Comparison of ENCODE assay signal across 25 cellular contexts in the genomic region with DNA sequence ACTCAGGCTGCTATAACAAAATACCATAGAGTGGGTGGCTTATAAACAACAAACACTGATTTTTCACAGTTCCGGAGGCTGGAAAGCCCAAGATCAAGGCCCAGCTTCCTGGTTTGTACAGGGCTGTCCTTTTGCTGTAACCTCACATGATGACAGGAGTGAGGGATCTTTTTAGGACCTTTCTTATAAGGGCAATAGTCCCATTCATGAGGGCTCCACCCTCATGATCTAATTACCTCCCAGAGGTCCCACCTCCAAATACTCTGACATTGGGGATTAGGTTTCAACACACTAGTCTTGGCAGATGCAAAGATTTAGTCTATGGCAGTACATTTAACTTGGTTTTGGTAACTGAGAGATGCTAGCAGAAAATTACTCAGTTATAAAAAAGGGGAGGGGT.
"Had no signal": no experiment of that assay in that cellular context is flagged by ENCODE, and none has a peak within 500 bp of the region (broad histone marks: within the 10 kb centered on the region; RNA-seq: fewer than 3 reads in every experiment).

No MANE protein-coding gene starts in this region.

- ATAC-seq: activated CD8-positive, alpha-beta T cell treated with anti-CD3 and anti-CD28 coated beads, Interleukin-2, amount 10 ng/mL, durations not matched to agents 7 days and 5 days; activated T-cell treated with anti-CD3 and anti-CD28 coated beads, Interleukin-2, amount 50 U/mL, for 72 hours; left colon; natural killer cell; right lobe of liver; stimulated activated effector memory CD8-positive, alpha-beta T cell treated with anti-CD3 and anti-CD28 coated beads, Interleukin-12 subunit alpha, Interleukin-12 subunit beta, amount 100 ng/mL, for 72 hours had no signal

- H3K27ac Mint-ChIP-seq: activated CD8-positive, alpha-beta T cell treated with anti-CD3 and anti-CD28 coated beads, Interleukin-2, amount 10 ng/mL, durations not matched to agents 7 days and 5 days; activated naive CD4-positive, alpha-beta T cell treated with anti-CD3 and anti-CD28 coated beads, Interleukin-2, amount 50 U/mL, for 24 hours; activated T-cell treated with anti-CD3 and anti-CD28 coated beads, Interleukin-2, amount 50 U/mL, for 72 hours; natural killer cell; stimulated activated effector memory CD8-positive, alpha-beta T cell treated with anti-CD3 and anti-CD28 coated beads, Interleukin-12 subunit alpha, Interleukin-12 subunit beta, amount 100 ng/mL, for 72 hours; type B pancreatic cell had no signal

- H2AFZ ChIP-seq: parathyroid adenoma had no signal

- H3K4me2 ChIP-seq: smooth muscle cell had no signal

- H3K4me3 ChIP-seq: ascending aorta, esophagus muscularis mucosa, lower lobe of right lung, right lobe of liver, smooth muscle cell, stomach had no signal

- H3K36me3 ChIP-seq: ascending aorta, esophagus muscularis mucosa, lower lobe of right lung, right lobe of liver, stomach had no signal

- FAIRE-seq: bronchial epithelial cell, islet of Langerhans had no signal

- H3K27ac ChIP-seq: ascending aorta, esophagus muscularis mucosa, lower lobe of right lung, parathyroid adenoma, right lobe of liver, stomach had no signal

- H3K9me3 Mint-ChIP-seq: activated naive CD4-positive, alpha-beta T cell treated with anti-CD3 and anti-CD28 coated beads, Interleukin-2, amount 50 U/mL, for 24 hours; activated T-cell treated with anti-CD3 and anti-CD28 coated beads, Interleukin-2, amount 50 U/mL, for 72 hours; natural killer cell; stimulated activated effector memory CD8-positive, alpha-beta T cell treated with anti-CD3 and anti-CD28 coated beads, Interleukin-12 subunit alpha, Interleukin-12 subunit beta, amount 100 ng/mL, for 72 hours; type B pancreatic cell had no signal

- H3K4me1 ChIP-seq: ascending aorta, parathyroid adenoma had no signal

- H3K4me3 Mint-ChIP-seq: activated CD8-positive, alpha-beta T cell treated with anti-CD3 and anti-CD28 coated beads, Interleukin-2, amount 10 ng/mL, durations not matched to agents 7 days and 5 days; activated naive CD4-positive, alpha-beta T cell treated with anti-CD3 and anti-CD28 coated beads, Interleukin-2, amount 50 U/mL, for 24 hours; activated T-cell treated with anti-CD3 and anti-CD28 coated beads, Interleukin-2, amount 50 U/mL, for 72 hours; natural killer cell; stimulated activated effector memory CD8-positive, alpha-beta T cell treated with anti-CD3 and anti-CD28 coated beads, Interleukin-12 subunit alpha, Interleukin-12 subunit beta, amount 100 ng/mL, for 72 hours; type B pancreatic cell had no signal

- H3K27me3 ChIP-seq: ascending aorta, esophagus muscularis mucosa, right lobe of liver, stomach had no signal

- DNase-seq: activated CD4-positive, alpha-beta T cell treated with anti-CD3 and anti-CD28 coated beads for 48 hours; activated CD4-positive, CD25-positive, alpha-beta regulatory T cell; activated CD8-positive, alpha-beta memory T cell treated with anti-CD3 and anti-CD28 coated beads, Interleukin-2, amount 50 U/mL, for 4 hours; activated CD8-positive, alpha-beta T cell treated with anti-CD3 and anti-CD28 coated beads, Interleukin-2, amount 10 ng/mL, durations not matched to agents 7 days and 5 days; activated effector memory CD4-positive, alpha-beta T cell treated with anti-CD3 and anti-CD28 coated beads, Interleukin-2, amount 50 U/mL, for 16 hours; activated T-cell treated with anti-CD3 and anti-CD28 coated beads, Interleukin-2, amount 50 U/mL, for 72 hours; cerebellar nuclear complex; cortex of kidney; effector CD8-positive, alpha-beta T cell; left colon; lower lobe of right lung; natural killer cell; right lobe of liver; stimulated activated CD4-positive, alpha-beta T cell treated with anti-CD3 and anti-CD28 coated beads, Interleukin-4, amount 100 ng/mL, for 24 hours; stomach; T1000 had no signal

- H3K79me2 ChIP-seq: parathyroid adenoma had no signal

- H3K9me3 ChIP-seq: ascending aorta, esophagus muscularis mucosa, lower lobe of right lung, right lobe of liver, stomach had no signal

- H3K36me3 Mint-ChIP-seq: activated naive CD4-positive, alpha-beta T cell treated with anti-CD3 and anti-CD28 coated beads, Interleukin-2, amount 50 U/mL, for 24 hours; natural killer cell; stimulated activated effector memory CD8-positive, alpha-beta T cell treated with anti-CD3 and anti-CD28 coated beads, Interleukin-12 subunit alpha, Interleukin-12 subunit beta, amount 100 ng/mL, for 72 hours had no signal

- H3K27me3 Mint-ChIP-seq: activated naive CD4-positive, alpha-beta T cell treated with anti-CD3 and anti-CD28 coated beads, Interleukin-2, amount 50 U/mL, for 24 hours had no signal

- H3K9ac ChIP-seq: parathyroid adenoma had no signal
